ENCODE assay signal across 8 cellular contexts in genomic region chr17:39981207-39982068, GRCh38. TPM values are rescaled to one million over a fixed set of nuclear protein-coding genes. Genes with fewer than 3 reads are reported as not detected.
A peak's percentile ranks its signal among the peaks of the same experiment; 100 is the strongest.
DNase-seq lines count a peak whose midpoint lies in the region; ATAC-seq lines count a peak whose summit lies in the region.

No MANE protein-coding gene starts in this region.

- ATAC-seq in Right ventricle myocardium superior (ENCODE audit: poor library complexity) (peak; percentile 6), GM18517 (IDR thresholded peaks at IDR 0.05; ENCODE audit: unreplicated experiment) (no peak), HG03439 (IDR thresholded peaks at IDR 0.05; ENCODE audit: unreplicated experiment) (no peak), GM18502 (IDR thresholded peaks at IDR 0.05; ENCODE audit: poor library complexity, unreplicated experiment) (no peak)
- no peak for ATAC-seq in stimulated activated effector memory CD8-positive, alpha-beta T cell treated with anti-CD3 and anti-CD28 coated beads, Interleukin-12 subunit alpha, Interleukin-12 subunit beta, amount 100 ng/mL, for 72 hours

- peak overlapping the region; percentile 93 for H3K4me3 Mint-ChIP-seq in activated T-helper 2 cell treated with anti-CD3 and anti-CD28 coated beads, Interferon-gamma antibody, Interleukin-2, Interleukin-4, amounts not matched to agents 10 μg/mL and 5 μg/mL and 100 μg/mL, durations not matched to agents 14 hours and 24 hours and 36 hours (ENCODE audit: low read depth)
- H3K4me3 Mint-ChIP-seq in stimulated activated effector memory CD8-positive, alpha-beta T cell treated with anti-CD3 and anti-CD28 coated beads, Interleukin-12 subunit alpha, Interleukin-12 subunit beta, amount 100 ng/mL, for 72 hours = peak overlapping the region; percentile 93

- DNase-seq in Right ventricle myocardium superior (no peak), cardiac septum (ENCODE audit: low spot score) (no peak)
- DNase-seq in activated T-helper 2 cell treated with anti-CD3 and anti-CD28 coated beads, Interferon-gamma antibody, Interleukin-2, Interleukin-4, amounts not matched to agents 10 μg/mL and 5 μg/mL and 100 μg/mL, durations not matched to agents 14 hours and 24 hours and 36 hours (ENCODE audit: low spot score) = no peak
- DNase-seq in stimulated activated effector memory CD8-positive, alpha-beta T cell treated with anti-CD3 and anti-CD28 coated beads, Interleukin-12 subunit alpha, Interleukin-12 subunit beta, amount 100 ng/mL, for 72 hours (ENCODE audit: low spot score in 2 of 2) = no peak

- intact Hi-C loops in Right ventricle myocardium superior (cut with DNase I) (no loop called here), cardiac septum (cut with DNase I) (loop anchor here (2.0 kb wide), 1 partner anchor 29 kb away; no protein-coding TSS in a partner anchor)
- intact Hi-C loops in activated T-helper 2 cell treated with anti-CD3 and anti-CD28 coated beads, Interferon-gamma antibody, Interleukin-2, Interleukin-4, amounts not matched to agents 10 μg/mL and 5 μg/mL and 100 μg/mL, durations not matched to agents 14 hours and 24 hours and 36 hours (cut with micrococcal nuclease) = loop anchor here (2.0 to 5.0 kb wide), 3 partner anchors 54 to 345 kb away; partner anchors contain the start of genes LRRC3C, ORMDL3 and STARD3

- no peaks in the 10 kb centered on the region for H3K9me3 Mint-ChIP-seq in activated T-helper 2 cell treated with anti-CD3 and anti-CD28 coated beads, Interferon-gamma antibody, Interleukin-2, Interleukin-4, amounts not matched to agents 10 μg/mL and 5 μg/mL and 100 μg/mL, durations not matched to agents 14 hours and 24 hours and 36 hours
- H3K9me3 Mint-ChIP-seq in stimulated activated effector memory CD8-positive, alpha-beta T cell treated with anti-CD3 and anti-CD28 coated beads, Interleukin-12 subunit alpha, Interleukin-12 subunit beta, amount 100 ng/mL, for 72 hours = no peaks in the 10 kb centered on the region

- H3K27ac Mint-ChIP-seq in activated T-helper 2 cell treated with anti-CD3 and anti-CD28 coated beads, Interferon-gamma antibody, Interleukin-2, Interleukin-4, amounts not matched to agents 10 μg/mL and 5 μg/mL and 100 μg/mL, durations not matched to agents 14 hours and 24 hours and 36 hours = peak overlapping the region; percentile 74
- peak overlapping the region; percentile 99 for H3K27ac Mint-ChIP-seq in stimulated activated effector memory CD8-positive, alpha-beta T cell treated with anti-CD3 and anti-CD28 coated beads, Interleukin-12 subunit alpha, Interleukin-12 subunit beta, amount 100 ng/mL, for 72 hours

- peaks cover 6% of the 10 kb centered on the region for H3K27me3 Mint-ChIP-seq in activated T-helper 2 cell treated with anti-CD3 and anti-CD28 coated beads, Interferon-gamma antibody, Interleukin-2, Interleukin-4, amounts not matched to agents 10 μg/mL and 5 μg/mL and 100 μg/mL, durations not matched to agents 14 hours and 24 hours and 36 hours (ENCODE audit: low read depth)

- H3K4me1 Mint-ChIP-seq in activated T-helper 2 cell treated with anti-CD3 and anti-CD28 coated beads, Interferon-gamma antibody, Interleukin-2, Interleukin-4, amounts not matched to agents 10 μg/mL and 5 μg/mL and 100 μg/mL, durations not matched to agents 14 hours and 24 hours and 36 hours (ENCODE audit: low read depth) = peaks cover 27% of the 10 kb centered on the region
- H3K4me1 Mint-ChIP-seq in stimulated activated effector memory CD8-positive, alpha-beta T cell treated with anti-CD3 and anti-CD28 coated beads, Interleukin-12 subunit alpha, Interleukin-12 subunit beta, amount 100 ng/mL, for 72 hours = peaks cover 34% of the 10 kb centered on the region

- peaks cover 35% of the 10 kb centered on the region for H3K36me3 Mint-ChIP-seq in activated T-helper 2 cell treated with anti-CD3 and anti-CD28 coated beads, Interferon-gamma antibody, Interleukin-2, Interleukin-4, amounts not matched to agents 10 μg/mL and 5 μg/mL and 100 μg/mL, durations not matched to agents 14 hours and 24 hours and 36 hours (ENCODE audit: low read depth)
- H3K36me3 Mint-ChIP-seq in stimulated activated effector memory CD8-positive, alpha-beta T cell treated with anti-CD3 and anti-CD28 coated beads, Interleukin-12 subunit alpha, Interleukin-12 subunit beta, amount 100 ng/mL, for 72 hours = peaks cover 52% of the 10 kb centered on the region

- peak overlapping the region; percentile 98 for H3K4me3 ChIP-seq in iPS-11a (ENCODE audit: low read depth, low read length)

RNA-seq across cellular contexts. Expression of gene PSMD3, which starts 0.8 kb away (rescaled TPM):
- 88.0 TPM for total RNA-seq in Right ventricle myocardium superior
- total RNA-seq in cardiac septum = 85.2 TPM
- total RNA-seq in activated T-helper 2 cell treated with anti-CD3 and anti-CD28 coated beads, Interferon-gamma antibody, Interleukin-2, Interleukin-4, amounts not matched to agents 10 μg/mL and 5 μg/mL and 100 μg/mL, durations not matched to agents 14 hours and 24 hours and 36 hours = 193 and 196 TPM in 2 replicates

RNA-seq across cellular contexts. Expression of gene GSDMA, which starts 18.6 kb away (rescaled TPM):
- total RNA-seq in Right ventricle myocardium superior = 0.40 TPM
- 0.48 TPM for total RNA-seq in cardiac septum
- total RNA-seq in activated T-helper 2 cell treated with anti-CD3 and anti-CD28 coated beads, Interferon-gamma antibody, Interleukin-2, Interleukin-4, amounts not matched to agents 10 μg/mL and 5 μg/mL and 100 μg/mL, durations not matched to agents 14 hours and 24 hours and 36 hours = 0.11 and 0.53 TPM in 2 replicates

RNA-seq across cellular contexts. Expression of gene CSF3, which starts 33.8 kb away (rescaled TPM):
- total RNA-seq in Right ventricle myocardium superior = not detected
- total RNA-seq in cardiac septum = not detected
- not detected in 2 replicates for total RNA-seq in activated T-helper 2 cell treated with anti-CD3 and anti-CD28 coated beads, Interferon-gamma antibody, Interleukin-2, Interleukin-4, amounts not matched to agents 10 μg/mL and 5 μg/mL and 100 μg/mL, durations not matched to agents 14 hours and 24 hours and 36 hours

RNA-seq across cellular contexts. Expression of gene LRRC3C, which starts 53.9 kb away (rescaled TPM):
- total RNA-seq in Right ventricle myocardium superior (not detected), cardiac septum (not detected)
- not detected in 2 replicates for total RNA-seq in activated T-helper 2 cell treated with anti-CD3 and anti-CD28 coated beads, Interferon-gamma antibody, Interleukin-2, Interleukin-4, amounts not matched to agents 10 μg/mL and 5 μg/mL and 100 μg/mL, durations not matched to agents 14 hours and 24 hours and 36 hours

RNA-seq across cellular contexts. Expression of gene ORMDL3, which starts 54.0 kb away (rescaled TPM):
- 37.5 TPM for total RNA-seq in Right ventricle myocardium superior
- total RNA-seq in cardiac septum = 104 TPM
- 66.1 and 74.3 TPM in 2 replicates for total RNA-seq in activated T-helper 2 cell treated with anti-CD3 and anti-CD28 coated beads, Interferon-gamma antibody, Interleukin-2, Interleukin-4, amounts not matched to agents 10 μg/mL and 5 μg/mL and 100 μg/mL, durations not matched to agents 14 hours and 24 hours and 36 hours
